Comparison of ENCODE assay signal across 8 cellular contexts in genomic region chr21:33642027-33642895, GRCh38. TPM values are rescaled to one million over a fixed set of nuclear protein-coding genes. Genes with fewer than 3 reads are reported as not detected.
DNase-seq lines count a peak whose midpoint lies in the region; ATAC-seq and TF ChIP-seq lines count a peak whose summit lies in the region.

Gene ITSN1 (plus strand): TSS chr21:33642501. CDS start chr21:33718829, 76,328 bp downstream.

- TF ChIP-seq CTCF in GM12865 (IDR thresholded peaks at IDR 0.05; ENCODE audit: insufficient read depth, low read depth, low read length, missing control alignments) = no peak
- TF ChIP-seq CTCF in adrenal gland (IDR thresholded peaks at IDR 0.05) = peak in 1 of 6 experiments; percentile 7
- peak in 1 of 5 experiments; percentile 30 for TF ChIP-seq CTCF in tibial nerve (IDR thresholded peaks at IDR 0.05)

- WGBS in adrenal gland, 4 donors = 0 to 2% (median 0%) methylated on average over 27 to 70 of the region's 71 CpGs
- WGBS in trophoblast cell (ENCODE audit: extremely low coverage, insufficient coverage, insufficient read length) = no CpG with 5 or more reads among the region's 71 CpGs
- 0 to 1% methylated on average over 40 of the region's 71 CpGs for WGBS in tibial nerve, 2 donors

- H3K4me2 ChIP-seq in trophoblast cell (ENCODE audit: low read length) = peak within 1 kb of the TSS; percentile 78

- peak within 1 kb of the TSS; percentile 90 for H4K8ac ChIP-seq in trophoblast cell (ENCODE audit: low read depth, low read length)

- intact Hi-C loops in adrenal gland (cut with DNase I) = loop anchor here (5.0 to 10.0 kb wide), 3 partner anchors 173 to 260 kb away; no protein-coding TSS in a partner anchor
- intact Hi-C loops in cardiac septum (cut with DNase I) = loop anchor here (5.0 to 10.0 kb wide), 2 partner anchors 120 to 253 kb away; no protein-coding TSS in a partner anchor

- H2BK120ac ChIP-seq in trophoblast cell (ENCODE audit: insufficient read depth, low read length, poor library complexity) = peak within 1 kb of the TSS; percentile 62

- peak within 1 kb of the TSS; percentile 98 for H3K4ac ChIP-seq in trophoblast cell (ENCODE audit: low read depth, low read length)

- peak; percentile 90 for ATAC-seq in HG02840 (IDR thresholded peaks at IDR 0.05; ENCODE audit: low FRiP score, unreplicated experiment)

- H3K27ac ChIP-seq in adrenal gland = peak within 1 kb of the TSS; percentile 64 to 86 (median 84)
- H3K27ac ChIP-seq in trophoblast cell (ENCODE audit: low read depth, low read length) = peak within 1 kb of the TSS; percentile 75
- peak within 1 kb of the TSS; percentile 89 to 96 (median 94) for H3K27ac ChIP-seq in tibial nerve

- peak within 1 kb of the TSS; percentile 91 for H4K91ac ChIP-seq in trophoblast cell (ENCODE audit: low read depth, low read length)

- peaks cover 14% of the 10 kb centered on the region for H3K79me1 ChIP-seq in trophoblast cell (ENCODE audit: low read length)

- no peak within 1 kb of the TSS for H2AK5ac ChIP-seq in trophoblast cell (ENCODE audit: low read length)

- H3K18ac ChIP-seq in trophoblast cell (ENCODE audit: low read length) = peak within 1 kb of the TSS; percentile 92

- no peak within 1 kb of the TSS for H3K23ac ChIP-seq in trophoblast cell (ENCODE audit: low read length)

- H3K9me3 ChIP-seq in adrenal gland (replicated peaks in 1 of 3) = no peaks in the 10 kb centered on the region
- no peaks in the 10 kb centered on the region for H3K9me3 ChIP-seq in trophoblast cell (ENCODE audit: insufficient read depth, low read depth, low read length)
- H3K9me3 ChIP-seq in tibial nerve = no peaks in the 10 kb centered on the region

- H3K27me3 ChIP-seq in adrenal gland (no peaks in the 10 kb centered on the region), trophoblast cell (ENCODE audit: insufficient read depth, low read length) (no peaks in the 10 kb centered on the region), tibial nerve (no peaks in the 10 kb centered on the region)

- DNase-seq in GM12865 (ENCODE audit: low read depth) (peak; percentile 99), NCI-H1436 (lab: John Stamatoyannopoulos, UW) (peak; percentile 99), SW480 (ENCODE audit: low spot score) (peak; percentile 100), adrenal gland (peak; percentile 100), cardiac septum (ENCODE audit: low spot score) (peak; percentile 100), trophoblast cell (peak; percentile 99), tibial nerve (ENCODE audit: low spot score in 2 of 2) (peak; percentile 100)

- peak; percentile 62 to 92 for TF ChIP-seq EP300 in tibial nerve (IDR thresholded peaks at IDR 0.05)

- H3K14ac ChIP-seq in trophoblast cell (ENCODE audit: low read length) = peak within 1 kb of the TSS; percentile 93

- H3K79me2 ChIP-seq in trophoblast cell (ENCODE audit: control insufficient read depth, insufficient read depth, low read length, poor library complexity) = peaks cover 16% of the 10 kb centered on the region

- H3K4me3 ChIP-seq in GM12865 (ENCODE audit: low read depth, low read length) = peak within 1 kb of the TSS; percentile 72
- peak within 1 kb of the TSS; percentile 59 to 96 (median 80) for H3K4me3 ChIP-seq in adrenal gland
- H3K4me3 ChIP-seq in trophoblast cell (ENCODE audit: low read depth, low read length) = peak within 1 kb of the TSS; percentile 99
- peak within 1 kb of the TSS; percentile 74 to 99 (median 92) for H3K4me3 ChIP-seq in tibial nerve

- H3K9ac ChIP-seq in trophoblast cell (ENCODE audit: low read length) = peak within 1 kb of the TSS; percentile 98

- peak within 1 kb of the TSS; percentile 91 for H4K12ac ChIP-seq in trophoblast cell (ENCODE audit: low read depth, low read length)

- H3K4me1 ChIP-seq in adrenal gland (replicated peaks in 1 of 2) (peaks cover 12 to 33% of the 10 kb centered on the region in 2 donors), trophoblast cell (ENCODE audit: control insufficient read depth in 1 of 2, insufficient read depth in 2 of 2, low read length in 2 of 2) (peaks cover 3 to 5% of the 10 kb centered on the region in 2 experiments), tibial nerve (peaks cover 0 to 52% (median 16%) of the 10 kb centered on the region in 4 donors)

- H2AFZ ChIP-seq in trophoblast cell (ENCODE audit: insufficient read depth, low read length, poor library complexity) = peak within 1 kb of the TSS; percentile 59

- peak; percentile 88 to 98 for TF ChIP-seq POLR2A in adrenal gland (IDR thresholded peaks at IDR 0.05)
- TF ChIP-seq POLR2A in tibial nerve (IDR thresholded peaks at IDR 0.05) = peak; percentile 85 to 92

- H2BK5ac ChIP-seq in trophoblast cell (ENCODE audit: low read depth, low read length, poor library complexity) = peak within 1 kb of the TSS; percentile 73

- H3K36me3 ChIP-seq in adrenal gland (replicated peaks in 1 of 2) (no peaks in the 10 kb centered on the region), trophoblast cell (ENCODE audit: control insufficient read depth in 1 of 2, insufficient read depth in 2 of 2, low read length in 2 of 2) (no peaks in the 10 kb centered on the region), tibial nerve (peaks cover 0 to under 1% (median 0%) of the 10 kb centered on the region in 3 donors)

- H2BK12ac ChIP-seq in trophoblast cell (ENCODE audit: low read length) = no peak within 1 kb of the TSS

RNA-seq across cellular contexts. Expression of gene ITSN1, which starts in this region (rescaled TPM):
- total RNA-seq in adrenal gland = 10 to 100 TPM; 31.6 to 60.5 (median 42.4) TPM
- polyA plus RNA-seq in adrenal gland = 10 to 100 TPM; 20.0 to 39.7 (median 34.7) TPM
- total RNA-seq in cardiac septum = 25.5 TPM
- polyA plus RNA-seq in trophoblast cell (2013) = 121 and 122 TPM in 2 replicates
- 100 to 1,000 TPM in 2 of 4 donors, 10 to 100 TPM in 2; 50.4 to 208 (median 96.7) TPM for total RNA-seq in tibial nerve

Comparison
In these comparisons a context has a peak if more than half of its experiments do, and no peak if none do; other contexts are left out.
1. Peak in every context shown above with its lines: DNase-seq, ATAC-seq, H3K4me3 ChIP-seq and H3K27ac ChIP-seq.